10 cellular contexts compared by ENCODE assay signal in the genomic region with DNA sequence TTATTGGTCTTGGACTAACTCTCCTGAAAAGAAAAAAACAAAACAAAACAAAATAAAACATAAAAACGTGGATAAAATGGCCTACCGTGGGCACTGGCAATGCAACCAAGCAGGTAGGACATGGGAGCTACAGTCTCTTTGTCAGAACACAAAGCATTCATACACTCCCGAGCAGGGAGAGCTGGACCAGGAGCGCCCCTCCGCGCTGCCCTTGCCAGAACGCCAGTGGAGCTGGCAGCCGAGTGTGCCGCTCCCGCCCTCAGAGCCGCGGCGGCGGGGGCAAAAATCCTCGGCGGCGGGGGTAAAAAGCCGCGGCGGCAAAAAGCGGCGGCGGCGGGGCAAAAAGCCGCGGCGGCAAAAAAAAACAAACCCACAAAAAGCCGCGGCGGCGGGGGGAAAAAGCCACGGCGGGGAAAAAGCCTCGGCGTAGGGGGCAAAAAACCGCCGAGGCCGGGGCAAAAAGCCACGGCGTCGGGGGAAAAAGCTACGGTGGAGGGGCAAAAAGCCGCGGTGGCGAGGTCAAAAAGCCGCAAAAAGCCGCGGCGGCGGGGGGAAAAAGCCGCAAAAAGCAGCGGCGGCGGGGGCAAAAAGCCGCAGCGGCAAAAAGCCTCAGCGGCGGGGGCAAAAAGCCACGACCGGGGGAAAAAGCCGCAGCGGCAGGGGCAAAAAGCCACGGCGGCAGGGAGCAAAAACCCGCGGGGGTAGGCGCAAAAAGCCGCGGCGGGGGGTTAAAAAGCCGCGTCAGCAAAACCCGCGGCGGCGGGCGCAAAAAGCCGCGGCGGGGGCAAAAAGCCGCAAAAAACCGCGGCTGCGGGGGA.
A peak's percentile ranks its signal among the peaks of the same experiment; 100 is the strongest.
DNase-seq lines count a peak whose midpoint lies in the region; ATAC-seq, FAIRE-seq and TF ChIP-seq lines count a peak whose summit lies in the region.
"Had no signal": no experiment of that assay in that cellular context is flagged by ENCODE, and none has a peak within 500 bp of the region (broad histone marks: within the 10 kb centered on the region; RNA-seq: fewer than 3 reads in every experiment).

No MANE protein-coding gene starts in this region.

- intact Hi-C loops in pancreas (cut with DNase I), result no loop called here

- no peaks in the 10 kb centered on the region for H3K36me3 ChIP-seq in BJ (ENCODE audit: control insufficient read depth, insufficient read depth, low read length)
- H3K36me3 ChIP-seq in pancreas, result no peaks in the 10 kb centered on the region

- CTCF ChIA-PET in BJ (lab: Yijun Ruan, JAX), result no interaction called here

- POLR2A ChIA-PET in BJ (lab: Charles Lee), result no interaction called here

- 0 out of 2 replicates have a peak, but pooled peaks cover 2% of the 10 kb centered on the region for H3K27me3 ChIP-seq in BJ (ENCODE audit: control insufficient read depth, insufficient read depth, low read length)
- H3K27me3 ChIP-seq in pancreas, result no peaks in the 10 kb centered on the region

- TF ChIP-seq CTCF in BJ (IDR thresholded peaks at IDR 0.05; ENCODE audit: insufficient read depth, low read depth, low read length) (no peak), pancreas (IDR thresholded peaks at IDR 0.05) (no peak)

- H3K9me3 ChIP-seq in pancreas, result no peaks in the 10 kb centered on the region

- no peak for DNase-seq in BJ (ENCODE audit: low read depth)
- peak; percentile 21 to 33 for DNase-seq in Kasumi-1 (lab: John Stamatoyannopoulos, UW)
- peak; percentile 5 for DNase-seq in cerebellar cortex (ENCODE audit: low spot score)
- peak in 5 of 6 donors; percentile 11 to 65 (median 30) for DNase-seq in pancreas
- DNase-seq in COLO829 (ENCODE audit: low spot score), result no peak
- DNase-seq in stimulated activated CD4-positive, alpha-beta T cell treated with anti-CD3 and anti-CD28 coated beads, Interleukin-4, amount 100 ng/mL, for 24 hours, result no peak
- DNase-seq in SW 1271 (lab: John Stamatoyannopoulos, UW), result no peak
- DNase-seq: NCI-H187 had no signal

- no peak overlapping the region for H3K27ac ChIP-seq in pancreas

- peak overlapping the region; percentile 24 for H3K4me3 ChIP-seq in BJ (ENCODE audit: low read depth, low read length)
- H3K4me3 ChIP-seq in pancreas, result peak overlapping the region; percentile 12 to 38 (median 29)

- FAIRE-seq in pancreas (lab: Jason Lieb, UNC), result no peak

- no peaks in the 10 kb centered on the region for H3K4me1 ChIP-seq in pancreas

- ATAC-seq in pancreas (peak in 2 of 4 donors; percentile 44 to 89), HG02970 (IDR thresholded peaks at IDR 0.05; ENCODE audit: low FRiP score, unreplicated experiment) (no peak)
- ATAC-seq: esophagus mucosa had no signal

- WGBS in pancreas, 2 donors, result 9% methylated on average over 76 to 84 of the region's 84 CpGs

Comparison
In these comparisons a context has a peak if more than half of its experiments do, and no peak if none do; other contexts are left out.
1. DNase-seq: peak in Kasumi-1 (2 of 2), cerebellar cortex (single experiment) and pancreas (5 of 6); none in BJ (single experiment), COLO829 (single experiment), stimulated activated CD4-positive, alpha-beta T cell treated with anti-CD3 and anti-CD28 coated beads, Interleukin-4, amount 100 ng/mL, for 24 hours (single experiment) and SW 1271 (0 of 2).